8 cellular contexts compared by ENCODE assay signal in genomic region chr1:225977937-225978748, GRCh38.
DNase-seq lines count a peak whose midpoint lies in the region; ATAC-seq lines count a peak whose summit lies in the region.

No MANE protein-coding gene starts in this region.

- no peak overlapping the region for H3K4me3 Mint-ChIP-seq in effector memory CD8-positive, alpha-beta T cell

- ATAC-seq in GM18517 (IDR thresholded peaks at IDR 0.05; ENCODE audit: unreplicated experiment), result peak; percentile 61
- ATAC-seq in GM21390 (IDR thresholded peaks at IDR 0.05; ENCODE audit: unreplicated experiment), result peak; percentile 66
- peak; percentile 71 for ATAC-seq in HG03354 (IDR thresholded peaks at IDR 0.05; ENCODE audit: poor library complexity, severe bottlenecking, unreplicated experiment)
- peak; percentile 31 for ATAC-seq in effector memory CD8-positive, alpha-beta T cell (replicated peaks)

- H3K36me3 Mint-ChIP-seq in effector memory CD8-positive, alpha-beta T cell (ENCODE audit: insufficient read depth), result peaks cover 62% of the 10 kb centered on the region

- H3K4me1 Mint-ChIP-seq in effector memory CD8-positive, alpha-beta T cell (ENCODE audit: low read depth in 2 of 2), result peaks cover 4 to 5% of the 10 kb centered on the region in 2 donors

- no peak overlapping the region for H3K27ac Mint-ChIP-seq in effector memory CD8-positive, alpha-beta T cell

- no peak for DNase-seq in effector memory CD8-positive, alpha-beta T cell
- DNase-seq in amniotic stem cell (lab: John Stamatoyannopoulos, UW) (no peak), UCSD-AML1 (lab: John Stamatoyannopoulos, UW; ENCODE audit: unreplicated experiment) (no peak), HK-2 (ENCODE audit: unreplicated experiment) (no peak)
- DNase-seq in activated CD4-positive, alpha-beta T cell treated with anti-CD3 and anti-CD28 coated beads for 48 hours, result no peak

- H3K9me3 Mint-ChIP-seq in effector memory CD8-positive, alpha-beta T cell, result peaks cover 0 to 2% of the 10 kb centered on the region in 2 donors

- H3K27me3 Mint-ChIP-seq in effector memory CD8-positive, alpha-beta T cell, result no peaks in the 10 kb centered on the region
